In the genomic region with DNA sequence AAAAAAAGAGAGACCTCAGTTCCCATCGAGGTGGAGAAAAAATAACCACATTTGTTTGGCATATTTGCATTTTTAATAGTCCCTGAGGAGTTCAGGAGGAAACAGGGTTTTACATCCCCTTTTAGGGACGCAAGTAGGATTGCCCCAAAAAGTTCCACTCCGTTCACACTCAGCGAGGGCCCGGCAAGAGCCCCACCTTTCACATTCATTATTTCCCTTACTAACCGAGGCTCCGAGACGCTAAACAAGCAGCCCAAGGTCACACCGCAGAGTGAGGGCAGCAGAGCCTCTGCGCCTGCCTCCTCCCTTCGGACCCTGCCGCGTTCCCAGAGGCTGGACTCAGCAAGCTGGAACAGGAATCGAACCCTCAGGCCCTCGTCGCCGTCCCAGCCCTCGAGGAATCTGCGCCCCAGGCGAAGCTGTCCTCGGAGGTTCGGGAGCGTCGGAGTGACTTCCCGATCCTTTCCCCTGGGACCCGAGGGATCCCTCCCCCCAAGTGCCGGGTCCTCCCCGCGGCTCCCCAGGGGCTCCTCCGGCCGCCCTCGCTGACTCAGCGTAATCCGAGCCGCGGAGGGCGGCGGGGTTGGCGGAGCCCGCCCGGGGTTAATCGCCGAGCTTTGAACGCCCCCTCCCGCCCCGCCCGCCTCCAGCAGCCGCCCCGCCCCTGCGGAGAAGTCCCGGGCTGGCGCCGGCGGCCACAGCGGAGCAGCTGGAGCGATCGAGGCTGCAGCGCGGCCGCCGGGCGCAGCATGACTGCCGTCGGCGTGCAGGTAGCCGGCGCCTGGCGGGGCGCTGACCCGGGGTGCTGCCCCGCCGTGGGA, we compare ENCODE assay signal across 8 cellular contexts. TPM values are rescaled to one million over a fixed set of nuclear protein-coding genes. Genes with fewer than 3 reads are reported as not detected.
DNase-seq lines count a peak whose midpoint lies in the region; ATAC-seq and TF ChIP-seq lines count a peak whose summit lies in the region.

Gene TMEM37, plus strand, starts transcription at position 700 of the 821 bp plus-strand sequence. Its CDS starts 50 bp downstream, at position 750.

- POLR2A ChIA-PET in activated CD4-positive, alpha-beta T cell treated with anti-CD3 and anti-CD28 coated beads for 36 hours (lab: Charles Lee): no interaction called here
- POLR2A ChIA-PET in RWPE1 (lab: Yijun Ruan, JAX; ENCODE audit: low non-redundant PET): no interaction called here

- peaks cover 6% of the 10 kb centered on the region for H3K4me1 Mint-ChIP-seq in activated CD4-positive, alpha-beta T cell treated with anti-CD3 and anti-CD28 coated beads for 36 hours

- ATAC-seq in activated CD4-positive, alpha-beta T cell treated with anti-CD3 and anti-CD28 coated beads for 36 hours: peak; percentile 63
- ATAC-seq in GM21390 (IDR thresholded peaks at IDR 0.05; ENCODE audit: unreplicated experiment) (peak; percentile 62), HG03565 (IDR thresholded peaks at IDR 0.05; ENCODE audit: unreplicated experiment) (peak; percentile 58)

- H3K4me3 Mint-ChIP-seq in activated CD4-positive, alpha-beta T cell treated with anti-CD3 and anti-CD28 coated beads for 36 hours: peak within 1 kb of the TSS; percentile 34

- H3K36me3 ChIP-seq in esophagus (ENCODE audit: control insufficient read depth in 2 of 2, insufficient read depth in 2 of 2, low read length in 1 of 2) (no peaks in the 10 kb centered on the region), muscle layer of colon (ENCODE audit: insufficient read depth, low read length) (no peaks in the 10 kb centered on the region)

- H3K36me3 Mint-ChIP-seq in activated CD4-positive, alpha-beta T cell treated with anti-CD3 and anti-CD28 coated beads for 36 hours (ENCODE audit: low read depth): no peaks in the 10 kb centered on the region

- peak within 1 kb of the TSS; percentile 49 for H3K9ac ChIP-seq in muscle layer of colon (ENCODE audit: low read length)

- TF ChIP-seq CTCF in RWPE1 (conservative IDR thresholded peaks at IDR 0.05; ENCODE audit: low read depth): no peak

- H3K4me3 ChIP-seq in esophagus (ENCODE audit: low read depth in 1 of 2, low read length in 2 of 2): peak within 1 kb of the TSS; percentile 40 to 63
- H3K4me3 ChIP-seq in muscle layer of colon (ENCODE audit: low read depth in 1 of 2, low read length in 2 of 2): peak within 1 kb of the TSS; percentile 41 to 58

- intact Hi-C loops in activated CD4-positive, alpha-beta T cell treated with anti-CD3 and anti-CD28 coated beads for 36 hours (cut with DNase I, micrococcal nuclease): no loop called here

- CTCF ChIA-PET in activated CD4-positive, alpha-beta T cell treated with anti-CD3 and anti-CD28 coated beads for 36 hours (lab: Charles Lee): no interaction called here
- CTCF ChIA-PET in RWPE1 (lab: Yijun Ruan, JAX): interaction anchor here (0.5 kb wide), 1 partner anchor 483 kb away, joined by 3 read pairs; no protein-coding TSS in a partner anchor

- H3K4me1 ChIP-seq in esophagus (ENCODE audit: control insufficient read depth in 2 of 2, insufficient read depth in 2 of 2, low read length in 1 of 2) (peaks cover 2 to 18% of the 10 kb centered on the region in 2 donors), muscle layer of colon (ENCODE audit: insufficient read depth, low read length) (peaks cover 6% of the 10 kb centered on the region)

- no peaks in the 10 kb centered on the region for H3K27me3 ChIP-seq in esophagus (ENCODE audit: control insufficient read depth in 1 of 2, insufficient read depth in 2 of 2, low read length in 2 of 2)
- H3K27me3 ChIP-seq in muscle layer of colon (ENCODE audit: control insufficient read depth in 1 of 2, insufficient read depth in 2 of 2, low read length in 2 of 2): no peaks in the 10 kb centered on the region

- no peak within 1 kb of the TSS for H3K27ac ChIP-seq in RWPE1
- H3K27ac ChIP-seq in esophagus (ENCODE audit: low read depth in 2 of 2, low read length in 1 of 2): peak within 1 kb of the TSS; percentile 18 to 66
- peak within 1 kb of the TSS; percentile 54 for H3K27ac ChIP-seq in muscle layer of colon (ENCODE audit: low read depth, low read length)

- H3K9me3 ChIP-seq in esophagus (ENCODE audit: control insufficient read depth in 2 of 2, insufficient read depth in 1 of 2, low read depth in 1 of 2, low read length in 1 of 2) (no peaks in the 10 kb centered on the region), muscle layer of colon (ENCODE audit: low read length) (no peaks in the 10 kb centered on the region)

- H3K9me3 Mint-ChIP-seq in activated CD4-positive, alpha-beta T cell treated with anti-CD3 and anti-CD28 coated beads for 36 hours (ENCODE audit: low read depth): no peaks in the 10 kb centered on the region

- no peak within 1 kb of the TSS for H3K27ac Mint-ChIP-seq in activated CD4-positive, alpha-beta T cell treated with anti-CD3 and anti-CD28 coated beads for 36 hours

- peaks cover 56% of the 10 kb centered on the region for H3K27me3 Mint-ChIP-seq in activated CD4-positive, alpha-beta T cell treated with anti-CD3 and anti-CD28 coated beads for 36 hours

- WGBS in esophagus, 2 donors: 4 to 5% methylated on average over 70 to 72 of the region's 72 CpGs

- peak; percentile 43 for DNase-seq in activated CD4-positive, alpha-beta T cell treated with anti-CD3 and anti-CD28 coated beads for 36 hours
- no peak for DNase-seq in activated CD4-positive, alpha-beta T cell treated with anti-CD3 and anti-CD28 coated beads, Interleukin-2, amount 50 U/mL, for 1 hour
- DNase-seq in RWPE1 (ENCODE audit: low spot score) (peak; percentile 75), ureter (ENCODE audit: low spot score) (peak; percentile 55)

RNA-seq across cellular contexts. Expression of gene TMEM37, which starts in this region (rescaled TPM):
- not detected for total RNA-seq in activated CD4-positive, alpha-beta T cell treated with anti-CD3 and anti-CD28 coated beads for 36 hours
- polyA plus RNA-seq in esophagus: 1 to 10 TPM; 3.4 to 4.0 TPM
- 2.2 TPM for total RNA-seq in ureter

Comparison
In these comparisons a context has a peak if more than half of its experiments do, and no peak if none do; other contexts are left out.
1. Peak in DNase-seq and ATAC-seq in activated CD4-positive, alpha-beta T cell treated with anti-CD3 and anti-CD28 coated beads for 36 hours; RNA of the gene not detected or under 1 TPM.